In the genomic region with DNA sequence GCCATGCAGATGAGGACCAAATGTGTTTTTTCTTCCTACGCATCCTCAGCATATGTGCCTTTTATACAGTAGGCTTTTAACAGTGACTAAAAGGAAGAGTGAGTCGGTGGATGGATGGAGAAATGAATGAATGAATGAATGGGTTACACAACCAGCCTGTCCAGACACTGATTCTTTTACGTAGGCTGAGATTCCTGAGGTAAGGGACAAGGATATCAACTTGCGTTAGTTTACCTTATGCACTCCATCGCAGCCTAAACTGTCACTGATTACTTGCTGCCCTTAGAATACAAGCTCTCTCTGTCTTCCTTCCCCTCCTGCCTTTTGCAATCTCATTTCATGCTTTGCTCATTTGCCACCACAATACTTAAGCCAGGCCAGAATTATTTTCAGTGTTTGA, we compare ENCODE assay signal across 11 cellular contexts. TPM values are rescaled to one million over a fixed set of nuclear protein-coding genes. Genes with fewer than 3 reads are reported as not detected.
"Had no signal": no experiment of that assay in that cellular context is flagged by ENCODE, and none has a peak within 500 bp of the region (broad histone marks: within the 10 kb centered on the region; RNA-seq: fewer than 3 reads in every experiment).

No MANE protein-coding gene starts in this region.

- H3K9me3 ChIP-seq: HAP-1 had no signal

- FAIRE-seq: HTR-8/SVneo had no signal

- H3K4me1 Mint-ChIP-seq: IgD-negative memory B cell had no signal

- H3K4me3 Mint-ChIP-seq: HFFc6, IgD-negative memory B cell had no signal

- H3K36me3 ChIP-seq: HAP-1 had no signal

- H3K27ac Mint-ChIP-seq: HFFc6, IgD-negative memory B cell had no signal

- H3K4me3 ChIP-seq: GM23248, HAP-1 had no signal

- DNase-seq: GM23248, GOT3, H7, HFFc6, KBM-7 had no signal

- H3K9ac ChIP-seq: GM23248 had no signal

- H3K27ac ChIP-seq: GM23248 had no signal

- H2AFZ ChIP-seq: GM23248 had no signal

- H3K27me3 Mint-ChIP-seq: IgD-negative memory B cell had no signal

- H3K36me3 Mint-ChIP-seq: IgD-negative memory B cell had no signal

- H3K4me1 ChIP-seq: HAP-1 had no signal

- ATAC-seq: HCT116 had no signal

RNA-seq across cellular contexts. Expression of a gene that starts 59.0 kb away (rescaled TPM):
- total RNA-seq: GM23248, H4, HFFc6, HT-29 had no signal
- polyA plus RNA-seq: GM23248, IgD-negative memory B cell had no signal
